In the genomic region with DNA sequence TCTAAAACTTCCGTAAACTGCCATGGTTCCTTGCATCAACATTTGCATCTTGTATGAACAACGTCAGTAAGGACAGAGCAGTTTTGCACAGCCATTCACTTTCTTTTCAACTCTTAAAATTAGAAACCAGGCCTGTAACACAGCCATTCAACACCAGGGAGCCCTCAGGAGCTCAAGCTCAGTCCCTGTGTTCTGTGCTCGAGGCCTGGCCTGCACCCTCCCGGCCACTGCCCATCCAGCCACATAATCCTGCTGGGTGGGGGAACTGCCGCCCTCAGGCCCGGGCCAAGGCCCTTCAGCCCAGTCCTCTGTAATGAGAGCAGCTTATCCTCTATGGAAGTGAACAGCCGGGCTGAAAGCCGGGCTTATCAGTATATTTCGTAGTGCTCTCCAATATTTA, we compare ENCODE assay signal across 34 cellular contexts. TPM values are rescaled to one million over a fixed set of nuclear protein-coding genes. Genes with fewer than 3 reads are reported as not detected.
DNase-seq lines count a peak whose midpoint lies in the region; ATAC-seq and TF ChIP-seq lines count a peak whose summit lies in the region.
"Had no signal": no experiment of that assay in that cellular context is flagged by ENCODE, and none has a peak within 500 bp of the region (broad histone marks: within the 10 kb centered on the region; RNA-seq: fewer than 3 reads in every experiment).

No MANE protein-coding gene starts in this region.

- H3K27me3 ChIP-seq in left ventricle myocardium inferior (ENCODE audit: low read depth), result no peaks in the 10 kb centered on the region
- no peaks in the 10 kb centered on the region for H3K27me3 ChIP-seq in heart right ventricle
- H3K27me3 ChIP-seq: cardiac muscle cell, esophagus squamous epithelium had no signal

- H3K36me3 ChIP-seq in left ventricle myocardium inferior, result peaks cover 37% of the 10 kb centered on the region
- H3K36me3 ChIP-seq in heart right ventricle, result peaks cover 0 to 65% (median 7%) of the 10 kb centered on the region in 9 donors

- H3K4me1 Mint-ChIP-seq in dendritic cell treated with granulocyte-macrophage colony-stimulating factor and Interleukin-4, amounts not matched to agents 40 ng/mL and 50 ng/mL, for 4 days (ENCODE audit: low read depth), result peaks cover 75% of the 10 kb centered on the region
- H3K4me1 Mint-ChIP-seq: nephron had no signal

- H3K4me1 ChIP-seq in left ventricle myocardium inferior (no peaks in the 10 kb centered on the region), heart right ventricle (peaks cover 0 to 52% (median 0%) of the 10 kb centered on the region in 9 donors)

- DNase-seq in left ventricle myocardium inferior, result peak; percentile 7
- no peak for DNase-seq in heart right ventricle
- peak; percentile 71 for DNase-seq in posterior vena cava (ENCODE audit: low spot score)
- DNase-seq in NCI-H1694 treated with DMSO at 0.1 percent for 48 hours (lab: John Stamatoyannopoulos, UW), result no peak
- no peak for DNase-seq in stimulated activated CD4-positive, alpha-beta T cell treated with anti-CD3 and anti-CD28 coated beads, Interleukin-1b, Interleukin-23, amount 100 ng/mL, for 48 hours
- DNase-seq: activated CD4-positive, alpha-beta T cell treated with anti-CD3 and anti-CD28 coated beads for 36 hours; activated T-cell treated with anti-CD3 and anti-CD28 coated beads for 4 hours; anterior cingulate cortex; CD8-positive, alpha-beta memory T cell; dermis blood vessel endothelial cell; DMS153; esophagus squamous epithelium; H9; hippocampal formation; KBM-7; midbrain; NCI-H1417 treated with DMSO at 0.1 percent for 48 hours; NCI-H446; NCI-H82; small intestine; stimulated activated CD4-positive, alpha-beta T cell treated with anti-CD3 and anti-CD28 coated beads, Interleukin-2, amount 100 ng/mL, for 24 hours had no signal

- WGBS in heart right ventricle, 2 donors, result 91 to 93% methylated on average over 9 of the region's 9 CpGs

- no peak overlapping the region for H3K27ac ChIP-seq in left ventricle myocardium inferior (replicated peaks)
- H3K27ac ChIP-seq in heart right ventricle, result peak overlapping the region in 2 of 10 donors; percentile 46 to 92
- H3K27ac ChIP-seq: cardiac muscle cell had no signal

- no peaks in the 10 kb centered on the region for H3K27me3 Mint-ChIP-seq in dendritic cell treated with granulocyte-macrophage colony-stimulating factor and Interleukin-4, amounts not matched to agents 40 ng/mL and 50 ng/mL, for 4 days
- H3K27me3 Mint-ChIP-seq: activated CD4-positive, alpha-beta T cell treated with anti-CD3 and anti-CD28 coated beads for 36 hours; CD8-positive, alpha-beta memory T cell had no signal

- H3K4me3 ChIP-seq in left ventricle myocardium inferior (no peak overlapping the region), heart right ventricle (no peak overlapping the region)
- H3K4me3 ChIP-seq: cardiac muscle cell, esophagus squamous epithelium had no signal

- TF ChIP-seq CTCF in left ventricle myocardium inferior (IDR thresholded peaks at IDR 0.05; ENCODE audit: borderline replicate concordance), result no peak
- TF ChIP-seq CTCF in heart right ventricle (IDR thresholded peaks at IDR 0.05), result no peak

- peaks cover 77% of the 10 kb centered on the region for H3K36me3 Mint-ChIP-seq in dendritic cell treated with granulocyte-macrophage colony-stimulating factor and Interleukin-4, amounts not matched to agents 40 ng/mL and 50 ng/mL, for 4 days (ENCODE audit: low read depth)
- H3K36me3 Mint-ChIP-seq: activated naive CD4-positive, alpha-beta T cell treated with anti-CD3 and anti-CD28 coated beads, Interleukin-2, amount 50 U/mL, for 72 hours had no signal

- no peak for ATAC-seq in heart right ventricle
- ATAC-seq in GM19395 (IDR thresholded peaks at IDR 0.05; ENCODE audit: unreplicated experiment), result no peak
- ATAC-seq in HG03175 (IDR thresholded peaks at IDR 0.05; ENCODE audit: unreplicated experiment), result no peak
- ATAC-seq: activated CD4-positive, alpha-beta T cell treated with anti-CD3 and anti-CD28 coated beads for 36 hours; activated naive CD4-positive, alpha-beta T cell treated with anti-CD3 and anti-CD28 coated beads, Interleukin-2, amount 50 U/mL, for 72 hours had no signal

- H3K9me3 Mint-ChIP-seq in dendritic cell treated with granulocyte-macrophage colony-stimulating factor and Interleukin-4, amounts not matched to agents 40 ng/mL and 50 ng/mL, for 4 days, result no peaks in the 10 kb centered on the region
- H3K9me3 Mint-ChIP-seq: activated naive CD4-positive, alpha-beta T cell treated with anti-CD3 and anti-CD28 coated beads, Interleukin-2, amount 50 U/mL, for 72 hours; CD8-positive, alpha-beta memory T cell; H9; nephron had no signal

- peak overlapping the region; percentile 84 for H3K27ac Mint-ChIP-seq in dendritic cell treated with granulocyte-macrophage colony-stimulating factor and Interleukin-4, amounts not matched to agents 40 ng/mL and 50 ng/mL, for 4 days
- H3K27ac Mint-ChIP-seq: activated CD4-positive, alpha-beta T cell treated with anti-CD3 and anti-CD28 coated beads for 36 hours; activated naive CD4-positive, alpha-beta T cell treated with anti-CD3 and anti-CD28 coated beads, Interleukin-2, amount 50 U/mL, for 72 hours; nephron had no signal

- H3K4me3 Mint-ChIP-seq in dendritic cell treated with granulocyte-macrophage colony-stimulating factor and Interleukin-4, amounts not matched to agents 40 ng/mL and 50 ng/mL, for 4 days, result peak overlapping the region; percentile 17
- H3K4me3 Mint-ChIP-seq: activated CD4-positive, alpha-beta T cell treated with anti-CD3 and anti-CD28 coated beads for 36 hours; CD8-positive, alpha-beta memory T cell; H9; nephron had no signal

- intact Hi-C loops in left ventricle myocardium inferior (cut with micrococcal nuclease) (no loop called here), heart right ventricle (cut with DNase I) (loop anchor here in 2 of 10 donors (10.0 kb wide), 2 partner anchors 166 to 314 kb away; no protein-coding TSS in a partner anchor), posterior vena cava (cut with DNase I) (no loop called here)
- intact Hi-C loops in dendritic cell treated with granulocyte-macrophage colony-stimulating factor and Interleukin-4, amounts not matched to agents 40 ng/mL and 50 ng/mL, for 4 days (cut with micrococcal nuclease), result loop anchor here (5.0 kb wide), 1 partner anchor 39 kb away; no protein-coding TSS in a partner anchor

- H3K9me3 ChIP-seq in left ventricle myocardium inferior (replicated peaks), result no peaks in the 10 kb centered on the region
- no peaks in the 10 kb centered on the region for H3K9me3 ChIP-seq in heart right ventricle
- H3K9me3 ChIP-seq: esophagus squamous epithelium had no signal

RNA-seq across cellular contexts. Expression of a gene that starts 33.1 kb away (rescaled TPM):
- total RNA-seq in left ventricle myocardium inferior (not detected), heart right ventricle (under 1 TPM in 2 of 10 donors, not detected in 8; 0.18 to 0.19 TPM), posterior vena cava (under 1 TPM; 0.10 to 0.19 TPM)
- under 1 TPM in 1 of 2 donors, not detected in 1; 0.04 TPM for polyA plus RNA-seq in heart right ventricle
- total RNA-seq: A172; activated CD4-positive, alpha-beta T cell treated with anti-CD3 and anti-CD28 coated beads for 36 hours; activated naive CD4-positive, alpha-beta T cell treated with anti-CD3 and anti-CD28 coated beads, Interleukin-2, amount 50 U/mL, for 72 hours; cardiac muscle cell; CD8-positive, alpha-beta memory T cell; dermis blood vessel endothelial cell; frontal cortex; HT-29; MCF 10A; osteocyte; renal cortical epithelial cell; urinary bladder had no signal
- polyA plus RNA-seq: cardiac muscle cell; CD8-positive, alpha-beta memory T cell had no signal

RNA-seq across cellular contexts. Expression of a gene that starts 45.4 kb away (rescaled TPM):
- total RNA-seq in left ventricle myocardium inferior (11.0 TPM), heart right ventricle (10 to 100 TPM in 3 of 10 donors, 1 to 10 TPM in 7; 5.6 to 25.5 (median 8.9) TPM), posterior vena cava (10 to 100 TPM; 30.8 to 36.9 TPM)
- 10 to 100 TPM; 14.8 to 23.8 TPM for polyA plus RNA-seq in heart right ventricle

Comparison
In these comparisons a context has a peak if more than half of its experiments do, and no peak if none do; other contexts are left out.
1. DNase-seq: peak in left ventricle myocardium inferior (single experiment) and posterior vena cava (single experiment); none in heart right ventricle (0 of 2), NCI-H1694 treated with DMSO at 0.1 percent for 48 hours (single experiment) and stimulated activated CD4-positive, alpha-beta T cell treated with anti-CD3 and anti-CD28 coated beads, Interleukin-1b, Interleukin-23, amount 100 ng/mL, for 48 hours (single experiment).